25 cellular contexts compared by ENCODE assay signal in the genomic region with DNA sequence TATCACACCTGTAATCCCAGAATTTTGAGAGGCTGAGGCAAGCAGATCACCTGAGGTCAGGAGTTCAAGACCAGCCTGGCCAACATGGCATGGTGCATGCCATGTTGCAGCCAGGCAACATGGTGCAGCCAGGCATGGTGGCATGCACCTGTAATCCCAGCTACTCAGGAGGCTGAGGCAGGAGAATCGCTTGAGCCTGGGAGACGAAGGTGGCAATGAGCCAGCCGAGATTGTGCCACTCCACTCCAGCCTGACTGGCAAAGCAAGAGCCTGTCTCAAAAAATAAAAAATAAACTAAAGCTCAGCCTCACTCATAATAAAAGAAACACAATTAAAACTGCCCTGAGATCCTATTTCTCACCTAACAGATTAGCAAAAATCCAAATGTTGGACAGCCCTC.
"Had no signal": no experiment of that assay in that cellular context is flagged by ENCODE, and none has a peak within 500 bp of the region (broad histone marks: within the 10 kb centered on the region; RNA-seq: fewer than 3 reads in every experiment).

No MANE protein-coding gene starts in this region.

- H3K27me3 Mint-ChIP-seq: natural killer cell treated with Interleukin-12 subunit alpha and Interleukin-12 subunit beta and Interleukin-15 and Interleukin-18, amount 100 ng/mL, for 72 hours had no signal

- H3K4me3 ChIP-seq: coronary artery, hepatocyte, left ventricle myocardium inferior, ovary, psoas muscle, tibial nerve had no signal

- H3K4me3 Mint-ChIP-seq: activated CD4-positive, alpha-beta memory T cell treated with anti-CD3 and anti-CD28 coated beads, Interleukin-2, amount 10 ng/mL, durations not matched to agents 7 days and 5 days; activated CD4-positive, alpha-beta T cell treated with anti-CD3 and anti-CD28 coated beads, Interleukin-2, amount 10 ng/mL, durations not matched to agents 24 days and 14 days; activated naive CD4-positive, alpha-beta T cell treated with anti-CD3 and anti-CD28 coated beads for 36 hours; activated T-cell treated with anti-CD3 and anti-CD28 coated beads, Interleukin-2, amount 50 U/mL, for 72 hours; endodermal cell had no signal

- H3K79me2 ChIP-seq: hepatocyte had no signal

- H2AFZ ChIP-seq: hepatocyte had no signal

- H3K9me3 Mint-ChIP-seq: activated CD4-positive, alpha-beta memory T cell treated with anti-CD3 and anti-CD28 coated beads, Interleukin-2, amount 10 ng/mL, durations not matched to agents 7 days and 5 days; activated CD4-positive, alpha-beta T cell treated with anti-CD3 and anti-CD28 coated beads, Interleukin-2, amount 10 ng/mL, durations not matched to agents 24 days and 14 days; activated naive CD4-positive, alpha-beta T cell treated with anti-CD3 and anti-CD28 coated beads for 36 hours; activated T-cell treated with anti-CD3 and anti-CD28 coated beads, Interleukin-2, amount 50 U/mL, for 72 hours had no signal

- H3K27ac ChIP-seq: coronary artery, hepatocyte, left ventricle myocardium inferior, ovary, psoas muscle, tibial nerve, VCaP had no signal

- H3K27me3 ChIP-seq: ovary, tibial nerve had no signal

- H3K27ac Mint-ChIP-seq: activated CD4-positive, alpha-beta memory T cell treated with anti-CD3 and anti-CD28 coated beads, Interleukin-2, amount 10 ng/mL, durations not matched to agents 7 days and 5 days; activated CD4-positive, alpha-beta T cell treated with anti-CD3 and anti-CD28 coated beads, Interleukin-2, amount 10 ng/mL, durations not matched to agents 24 days and 14 days; activated naive CD4-positive, alpha-beta T cell treated with anti-CD3 and anti-CD28 coated beads for 36 hours; activated T-cell treated with anti-CD3 and anti-CD28 coated beads, Interleukin-2, amount 50 U/mL, for 72 hours; endodermal cell had no signal

- H3K4me1 ChIP-seq: tibial nerve had no signal

- H3K4me2 ChIP-seq: hepatocyte had no signal

- H3K9me3 ChIP-seq: ovary, psoas muscle, tibial nerve had no signal

- ATAC-seq: activated CD4-positive, CD25-positive, alpha-beta regulatory T cell treated with anti-CD3 and anti-CD28 coated beads, Interleukin-2, amount 50 U/mL, for 24 hours; activated T-cell treated with anti-CD3 and anti-CD28 coated beads, Interleukin-2, amount 50 U/mL, for 72 hours; natural killer cell treated with Interleukin-12 subunit alpha and Interleukin-12 subunit beta and Interleukin-15 and Interleukin-18, amount 100 ng/mL, for 72 hours; psoas muscle; right cardiac atrium; stimulated activated naive CD8-positive, alpha-beta T cell treated with anti-CD3 and anti-CD28 coated beads, Interleukin-15, Interleukin-2, amounts not matched to agents 100 U/mL and 50 U/mL, for 24 hours had no signal

- H3K36me3 ChIP-seq: left ventricle myocardium inferior, ovary, tibial nerve had no signal

- DNase-seq: activated CD4-positive, alpha-beta memory T cell treated with anti-CD3 and anti-CD28 coated beads, Interleukin-2, amount 10 ng/mL, durations not matched to agents 7 days and 5 days; activated CD4-positive, alpha-beta T cell treated with anti-CD3 and anti-CD28 coated beads, Interleukin-2, amount 10 ng/mL, durations not matched to agents 24 days and 14 days; activated effector memory CD4-positive, alpha-beta T cell treated with Interleukin-2 at 50 U/mL for 16 hours; activated naive CD4-positive, alpha-beta T cell treated with anti-CD3 and anti-CD28 coated beads for 36 hours; activated T-cell treated with anti-CD3 and anti-CD28 coated beads, Interleukin-2, amount 50 U/mL, for 72 hours; amygdala; cerebellar nuclear complex; endodermal cell; foreskin melanocyte; glutamatergic neuron; kidney glomerular epithelial cell; left ventricle myocardium inferior; mammary epithelial cell; ovary; psoas muscle; right cardiac atrium; stimulated activated CD4-positive, alpha-beta T cell treated with anti-CD3 and anti-CD28 coated beads, Interleukin-12 subunit alpha, Interleukin-12 subunit beta, amount 100 ng/mL, for 4 hours; stimulated activated CD4-positive, alpha-beta T cell treated with anti-CD3 and anti-CD28 coated beads, Interleukin-4, amount 100 ng/mL, for 4 hours; stimulated activated naive CD8-positive, alpha-beta T cell treated with anti-CD3 and anti-CD28 coated beads, Interleukin-15, Interleukin-2, amounts not matched to agents 100 U/mL and 50 U/mL, for 24 hours had no signal

- H3K36me3 Mint-ChIP-seq: natural killer cell treated with Interleukin-12 subunit alpha and Interleukin-12 subunit beta and Interleukin-15 and Interleukin-18, amount 100 ng/mL, for 72 hours had no signal
